16 cellular contexts compared by ENCODE assay signal in genomic region chr4:71570492-71570891, GRCh38.
"Had no signal": no experiment of that assay in that cellular context is flagged by ENCODE, and none has a peak within 500 bp of the region (broad histone marks: within the 10 kb centered on the region; RNA-seq: fewer than 3 reads in every experiment).

No MANE protein-coding gene starts in this region.

- DNase-seq: activated CD4-positive, alpha-beta T cell treated with anti-CD3 and anti-CD28 coated beads, Interleukin-2, amount 50 U/mL, for 1 hour; activated CD4-positive, CD25-positive, alpha-beta regulatory T cell; activated naive CD4-positive, alpha-beta T cell treated with anti-CD3 and anti-CD28 coated beads, Interleukin-2, amount 50 U/mL, for 16 hours; amniotic stem cell; foreskin keratinocyte; head of caudate nucleus; mammary epithelial cell; nephron progenitor cell; retina; T-cell; T1000 had no signal

- H2AFZ ChIP-seq: parathyroid adenoma had no signal

- H3K9ac ChIP-seq: parathyroid adenoma had no signal

- H3K4me3 ChIP-seq: breast epithelium, tibial nerve had no signal

- H3K9me3 ChIP-seq: breast epithelium, tibial nerve had no signal

- H3K36me3 ChIP-seq: breast epithelium, tibial nerve had no signal

- H3K79me2 ChIP-seq: parathyroid adenoma had no signal

- H3K27me3 ChIP-seq: breast epithelium, foreskin keratinocyte, tibial nerve had no signal

- ATAC-seq: esophagus mucosa, foreskin keratinocyte, left lobe of liver, T-cell had no signal

- H3K27ac ChIP-seq: breast epithelium, foreskin keratinocyte, parathyroid adenoma, tibial nerve had no signal

- H3K4me1 ChIP-seq: breast epithelium, foreskin keratinocyte, parathyroid adenoma, tibial nerve had no signal
